In genomic region chr15:65423977-65424679, GRCh38 we compare ENCODE assay signal across 1 cellular context.
TF ChIP-seq lines count a peak whose summit lies in the region.

No MANE protein-coding gene starts in this region.

TF ChIP-seq in HEK293, 187 proteins besides CTCF, POLR2A, EP300 and RAD21 (continued from another document):
- TF ChIP-seq ZNF26 (tag by site-specific recombination; IDR thresholded peaks at IDR 0.05) (no peak), ZNF701 (tag by site-specific recombination; IDR thresholded peaks at IDR 0.05) (no peak), ZNF157 (tag by site-specific recombination; IDR thresholded peaks at IDR 0.05) (no peak), ZNF654 (tag by site-specific recombination; IDR thresholded peaks at IDR 0.05; ENCODE audit: low read depth) (no peak), KLF9 (tag by site-specific recombination; IDR thresholded peaks at IDR 0.05; ENCODE audit: low read depth) (peak; percentile 46; the same call in 1 of the 2 replicates), ZNF112 (tag by site-specific recombination; IDR thresholded peaks at IDR 0.05) (no peak), SETDB1 (IDR thresholded peaks at IDR 0.05; ENCODE audit: insufficient read length, low read length) (no peak), PRDM4 (tag by site-specific recombination; IDR thresholded peaks at IDR 0.05) (peak; percentile 50; the same call in 1 of the 2 replicates), ZSCAN18 (tag by site-specific recombination; IDR thresholded peaks at IDR 0.05) (no peak), ZNF639 (tag by site-specific recombination; IDR thresholded peaks at IDR 0.05) (0 out of 2 replicates have a peak, but pooled peaks have one; percentile 4), ZNF830 (tag by site-specific recombination; IDR thresholded peaks at IDR 0.05; ENCODE audit: low read depth) (no peak), KLF16 (tag by site-specific recombination; IDR thresholded peaks at IDR 0.05) (no peak)
TF ChIP-seq in HEK293: peak in this region for 13.
